In genomic region chr5:10726179-10726912, GRCh38 we compare ENCODE assay signal across 12 cellular contexts. TPM values are rescaled to one million over a fixed set of nuclear protein-coding genes. Genes with fewer than 3 reads are reported as not detected.
DNase-seq lines count a peak whose midpoint lies in the region; ATAC-seq, FAIRE-seq and TF ChIP-seq lines count a peak whose summit lies in the region.
"Had no signal": no experiment of that assay in that cellular context is flagged by ENCODE, and none has a peak within 500 bp of the region (broad histone marks: within the 10 kb centered on the region; RNA-seq: fewer than 3 reads in every experiment).

No MANE protein-coding gene starts in this region.

- no peak overlapping the region for H3K27ac ChIP-seq in neuronal stem cell (replicated peaks; ENCODE audit: low read length)

- peaks cover 18% of the 10 kb centered on the region for H3K36me3 Mint-ChIP-seq in activated naive CD8-positive, alpha-beta T cell treated with anti-CD3 and anti-CD28 coated beads, Interleukin-2, amount 50 U/mL, for 24 hours (ENCODE audit: low read depth)
- H3K36me3 Mint-ChIP-seq in Caco-2 (ENCODE audit: insufficient read depth, unreplicated experiment): no peaks in the 10 kb centered on the region

- no peak for TF ChIP-seq CTCF in Caco-2 (IDR thresholded peaks at IDR 0.05; ENCODE audit: insufficient read depth in 1 of 2, low read depth in 1 of 2, low read length in 1 of 2, severe bottlenecking in 1 of 2, unreplicated experiment in 1 of 2)

- H3K79me1 ChIP-seq in neuronal stem cell (ENCODE audit: low read depth, low read length): no peaks in the 10 kb centered on the region

- H2BK12ac ChIP-seq in neuronal stem cell (ENCODE audit: low read length): no peak overlapping the region

- no peaks in the 10 kb centered on the region for H3K27me3 Mint-ChIP-seq in activated naive CD8-positive, alpha-beta T cell treated with anti-CD3 and anti-CD28 coated beads, Interleukin-2, amount 50 U/mL, for 24 hours
- no peaks in the 10 kb centered on the region for H3K27me3 Mint-ChIP-seq in Caco-2 (ENCODE audit: insufficient read depth, unreplicated experiment)

- H2BK5ac ChIP-seq in neuronal stem cell (ENCODE audit: low read length): no peak overlapping the region

- H3K27me3 ChIP-seq in neuronal stem cell (ENCODE audit: control insufficient read depth in 3 of 3, insufficient read depth in 3 of 3, low read depth in 1 of 3, low read length in 3 of 3): no peaks in the 10 kb centered on the region
- no peaks in the 10 kb centered on the region for H3K27me3 ChIP-seq in Caco-2 (replicated peaks; ENCODE audit: control insufficient read depth, insufficient read depth, low read length)

- no peak overlapping the region for H3K14ac ChIP-seq in neuronal stem cell (ENCODE audit: low read length)

- WGBS in neuronal stem cell (ENCODE audit: extremely low coverage in 2 of 2, insufficient read length in 2 of 2, insufficient replicate concordance in 1 of 2), 2 donors: no CpG with 5 or more reads among the region's 10 CpGs

- no peak for FAIRE-seq in HTR-8/SVneo (lab: Jason Lieb, UNC)
- FAIRE-seq: G401.6 had no signal

- H3K27ac Mint-ChIP-seq in activated naive CD8-positive, alpha-beta T cell treated with anti-CD3 and anti-CD28 coated beads, Interleukin-2, amount 50 U/mL, for 24 hours: peak overlapping the region; percentile 3
- no peak overlapping the region for H3K27ac Mint-ChIP-seq in Caco-2 (ENCODE audit: unreplicated experiment)

- H3K9me3 ChIP-seq in neuronal stem cell (replicated peaks in 1 of 2; ENCODE audit: control insufficient read depth in 2 of 2, insufficient read depth in 1 of 2, low read depth in 1 of 2, low read length in 2 of 2): no peaks in the 10 kb centered on the region
- no peaks in the 10 kb centered on the region for H3K9me3 ChIP-seq in Caco-2
- H3K9me3 ChIP-seq: SK-N-SH, thoracic aorta had no signal

- intact Hi-C loops in Caco-2 (cut with micrococcal nuclease; ENCODE audit: unreplicated experiment): no loop called here

- H3K36me3 ChIP-seq in neuronal stem cell (replicated peaks in 1 of 2; ENCODE audit: control insufficient read depth in 2 of 2, insufficient read depth in 2 of 2, low read length in 2 of 2) (peaks cover 9 to 23% of the 10 kb centered on the region in 2 donors), Caco-2 (ENCODE audit: control insufficient read depth, insufficient read depth, low read length) (no peaks in the 10 kb centered on the region; the same call in 1 of the 2 replicates)
- H3K36me3 ChIP-seq: thoracic aorta had no signal

- no peak overlapping the region for H3K4me3 ChIP-seq in neuronal stem cell (ENCODE audit: low read length in 2 of 2)
- H3K4me3 ChIP-seq in Caco-2 (ENCODE audit: low read depth, low read length): no peak overlapping the region

- H3K4me1 ChIP-seq in neuronal stem cell (ENCODE audit: control insufficient read depth in 2 of 2, insufficient read depth in 1 of 2, low read depth in 1 of 2, low read length in 2 of 2) (peaks cover 0 to 7% of the 10 kb centered on the region in 2 donors), Caco-2 (no peaks in the 10 kb centered on the region)

- no peak overlapping the region for H2AK5ac ChIP-seq in neuronal stem cell (ENCODE audit: low read depth, low read length)

- H3K4me3 Mint-ChIP-seq in activated naive CD8-positive, alpha-beta T cell treated with anti-CD3 and anti-CD28 coated beads, Interleukin-2, amount 50 U/mL, for 24 hours: no peak overlapping the region
- H3K4me3 Mint-ChIP-seq in Caco-2 (ENCODE audit: unreplicated experiment): no peak overlapping the region

- no peak overlapping the region for H3K4ac ChIP-seq in neuronal stem cell (ENCODE audit: low read length)

- H2BK15ac ChIP-seq in neuronal stem cell (ENCODE audit: low read length): no peak overlapping the region

- H3K4me1 Mint-ChIP-seq in activated naive CD8-positive, alpha-beta T cell treated with anti-CD3 and anti-CD28 coated beads, Interleukin-2, amount 50 U/mL, for 24 hours: peaks cover 22% of the 10 kb centered on the region
- H3K4me1 Mint-ChIP-seq in Caco-2 (ENCODE audit: low read depth, unreplicated experiment): peaks cover 6% of the 10 kb centered on the region

- CTCF ChIA-PET in Caco-2 (lab: Charles Lee): no interaction called here

- no peaks in the 10 kb centered on the region for H3K9me3 Mint-ChIP-seq in activated naive CD8-positive, alpha-beta T cell treated with anti-CD3 and anti-CD28 coated beads, Interleukin-2, amount 50 U/mL, for 24 hours
- H3K9me3 Mint-ChIP-seq in Caco-2 (ENCODE audit: unreplicated experiment): no peaks in the 10 kb centered on the region

- no peak overlapping the region for H4K8ac ChIP-seq in neuronal stem cell (ENCODE audit: low read depth, low read length)

- peak overlapping the region; percentile 20 for H3K18ac ChIP-seq in neuronal stem cell (ENCODE audit: low read length)

- H4K91ac ChIP-seq in neuronal stem cell (ENCODE audit: low read depth, low read length, poor library complexity): no peak overlapping the region

- POLR2A ChIA-PET in Caco-2 (lab: Charles Lee): no interaction called here

- no TSS peak for BruUV-seq in Caco-2 (replicated peaks; lab: Mats Ljungman, UMichigan)

- no peak overlapping the region for H3K23ac ChIP-seq in neuronal stem cell (ENCODE audit: low read depth, low read length, poor library complexity)

- no peak overlapping the region for H2BK120ac ChIP-seq in neuronal stem cell (ENCODE audit: low read depth, low read length)

- H3K4me2 ChIP-seq in neuronal stem cell (ENCODE audit: insufficient read depth, low read length, poor library complexity, severe bottlenecking): no peak overlapping the region

- no peak for DNase-seq in activated naive CD8-positive, alpha-beta T cell treated with anti-CD3 and anti-CD28 coated beads, Interleukin-2, amount 50 U/mL, for 24 hours
- DNase-seq in neuronal stem cell (ENCODE audit: low spot score): no peak
- DNase-seq in HTR-8/SVneo (ENCODE audit: insufficient read length, low spot score): no peak
- no peak for DNase-seq in Caco-2
- DNase-seq in stimulated activated CD8-positive, alpha-beta memory T cell treated with anti-CD3 and anti-CD28 coated beads, Interleukin-4, amount 100 ng/mL, for 48 hours: no peak
- DNase-seq: glutamatergic neuron, SK-N-SH had no signal

- no peak overlapping the region for H2AFZ ChIP-seq in neuronal stem cell (ENCODE audit: low read length)

- no peak overlapping the region for H3K9ac ChIP-seq in neuronal stem cell (ENCODE audit: low read depth, low read length, poor library complexity)

- peak; percentile 18 for ATAC-seq in GM18909 (IDR thresholded peaks at IDR 0.05; ENCODE audit: poor library complexity, unreplicated experiment)
- ATAC-seq in HG02870 (IDR thresholded peaks at IDR 0.05; ENCODE audit: unreplicated experiment): peak; percentile 12
- ATAC-seq in activated naive CD8-positive, alpha-beta T cell treated with anti-CD3 and anti-CD28 coated beads, Interleukin-2, amount 50 U/mL, for 24 hours: peak; percentile 35
- ATAC-seq in HG03139 (IDR thresholded peaks at IDR 0.05; ENCODE audit: unreplicated experiment): no peak

RNA-seq across cellular contexts. Expression of gene DAP, which starts 34.7 kb away (rescaled TPM):
- 78.1 TPM for polyA plus RNA-seq in neuronal stem cell (2013, experiment 1 of 2)
- 78.6 TPM for polyA plus RNA-seq in neuronal stem cell (2013, experiment 2 of 2)
- total RNA-seq in Caco-2 (2022): 74.7 and 77.6 TPM in 2 replicates
